Comparison of ENCODE assay signal across 19 cellular contexts in the genomic region with DNA sequence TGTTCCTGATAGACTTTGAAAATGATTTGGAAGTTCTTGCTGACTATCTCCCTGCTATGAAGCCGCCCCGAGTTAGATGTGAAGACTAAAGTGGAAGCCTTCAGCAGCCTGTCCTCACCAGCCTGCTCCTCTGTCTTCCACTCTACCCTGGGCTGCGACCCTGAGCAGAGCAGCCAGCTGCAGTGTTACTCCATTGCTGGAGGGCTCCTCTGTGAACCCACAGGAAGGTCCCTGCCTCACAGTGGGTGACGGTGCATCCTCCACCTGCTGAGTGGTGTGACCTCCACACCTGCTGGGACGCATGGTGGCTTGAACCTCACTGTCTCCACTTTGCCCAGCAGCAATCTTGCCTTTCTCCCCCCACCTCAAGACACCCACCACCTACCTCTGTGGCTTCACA.
DNase-seq lines count a peak whose midpoint lies in the region; ATAC-seq and TF ChIP-seq lines count a peak whose summit lies in the region.
"Had no signal": no experiment of that assay in that cellular context is flagged by ENCODE, and none has a peak within 500 bp of the region (broad histone marks: within the 10 kb centered on the region; RNA-seq: fewer than 3 reads in every experiment).

No MANE protein-coding gene starts in this region.

- POLR2A ChIA-PET in HEK293 (lab: Yijun Ruan, JAX): no interaction called here

- H3K27ac Mint-ChIP-seq in stimulated activated effector memory CD8-positive, alpha-beta T cell treated with anti-CD3 and anti-CD28 coated beads, Interleukin-12 subunit alpha, Interleukin-12 subunit beta, amount 100 ng/mL, for 72 hours: no peak overlapping the region
- H3K27ac Mint-ChIP-seq: CD4-positive, alpha-beta memory T cell had no signal

- H3K27ac ChIP-seq in BLaER1 (peak overlapping the region; percentile 44; the same call in 1 of the 2 replicates), HEK293 (ENCODE audit: extremely low read depth, low read depth, low read length) (no peak overlapping the region)
- H3K27ac ChIP-seq: HL-60, RWPE1 had no signal

- H3K27me3 ChIP-seq in BLaER1 (no peaks in the 10 kb centered on the region), adipocyte (replicated peaks; ENCODE audit: control insufficient read depth, insufficient read depth, low read length) (no peaks in the 10 kb centered on the region)

- intact Hi-C loops in sciatic nerve (cut with DNase I): no loop called here

- TF ChIP-seq CTCF in HEK293 (tag by site-specific recombination; IDR thresholded peaks at IDR 0.05): no peak

- no peak overlapping the region for H3K9ac ChIP-seq in BLaER1
- H3K9ac ChIP-seq in adipocyte (ENCODE audit: low read length): peak overlapping the region; percentile 74

- peak; percentile 28 for ATAC-seq in stimulated activated effector memory CD8-positive, alpha-beta T cell treated with anti-CD3 and anti-CD28 coated beads, Interleukin-12 subunit alpha, Interleukin-12 subunit beta, amount 100 ng/mL, for 72 hours
- no peak for ATAC-seq in sciatic nerve

- DNase-seq in adipocyte (ENCODE audit: low read depth): no peak
- DNase-seq in stimulated activated effector memory CD8-positive, alpha-beta T cell treated with anti-CD3 and anti-CD28 coated beads, Interleukin-12 subunit alpha, Interleukin-12 subunit beta, amount 100 ng/mL, for 72 hours (ENCODE audit: low spot score in 2 of 2): no peak
- no peak for DNase-seq in cerebellar cortex (ENCODE audit: low spot score)
- DNase-seq in sciatic nerve (ENCODE audit: low spot score): no peak
- DNase-seq in NCI-H446 (lab: John Stamatoyannopoulos, UW): no peak
- DNase-seq: C1 segment of cervical spinal cord; CD4-positive, alpha-beta memory T cell; COR-L47; DMS53; NCI-H1092 treated with DMSO at 0.1 percent for 48 hours; NCI-H1436 treated with DMSO at 0.1 percent for 48 hours; NCI-H2029; NCI-H446 treated with DMSO at 0.1 percent for 48 hours; NCI-H526; SHP77 treated with DMSO at 0.1 percent for 48 hours had no signal

- peak overlapping the region; percentile 10; the same call in 1 of the 2 replicates for H3K4me2 ChIP-seq in BLaER1

- CTCF ChIA-PET in HEK293 (lab: Yijun Ruan, JAX): no interaction called here

- H3K4me3 ChIP-seq in BLaER1 (no peak overlapping the region), HEK293 (ENCODE audit: low read depth, low read length) (no peak overlapping the region), adipocyte (ENCODE audit: low read length) (no peak overlapping the region)

- H3K4me3 Mint-ChIP-seq in stimulated activated effector memory CD8-positive, alpha-beta T cell treated with anti-CD3 and anti-CD28 coated beads, Interleukin-12 subunit alpha, Interleukin-12 subunit beta, amount 100 ng/mL, for 72 hours: no peak overlapping the region
- H3K4me3 Mint-ChIP-seq: CD4-positive, alpha-beta memory T cell had no signal

- H3K4me1 ChIP-seq in BLaER1 (peaks cover 34% of the 10 kb centered on the region), HEK293 (ENCODE audit: control insufficient read depth, insufficient read depth, low read length) (no peaks in the 10 kb centered on the region), adipocyte (ENCODE audit: control insufficient read depth, insufficient read depth, low read length) (peaks cover 43% of the 10 kb centered on the region)

- H3K4me1 Mint-ChIP-seq in stimulated activated effector memory CD8-positive, alpha-beta T cell treated with anti-CD3 and anti-CD28 coated beads, Interleukin-12 subunit alpha, Interleukin-12 subunit beta, amount 100 ng/mL, for 72 hours: no peaks in the 10 kb centered on the region

- H3K36me3 ChIP-seq in BLaER1: no peaks in the 10 kb centered on the region
- H3K36me3 ChIP-seq in HEK293 (ENCODE audit: control insufficient read depth in 2 of 2, insufficient read depth in 1 of 2, low read length in 2 of 2): no peaks in the 10 kb centered on the region
- H3K36me3 ChIP-seq in adipocyte (ENCODE audit: control insufficient read depth, insufficient read depth, low read length, severe bottlenecking): no peaks in the 10 kb centered on the region

- peaks cover 3% of the 10 kb centered on the region for H3K9me3 Mint-ChIP-seq in stimulated activated effector memory CD8-positive, alpha-beta T cell treated with anti-CD3 and anti-CD28 coated beads, Interleukin-12 subunit alpha, Interleukin-12 subunit beta, amount 100 ng/mL, for 72 hours
- H3K9me3 Mint-ChIP-seq: CD4-positive, alpha-beta memory T cell had no signal

- H3K9me3 ChIP-seq in BLaER1: 0 out of 2 replicates have a peak, but pooled peaks cover 13% of the 10 kb centered on the region
- no peaks in the 10 kb centered on the region for H3K9me3 ChIP-seq in HEK293 (ENCODE audit: control insufficient read depth, insufficient read depth, low read depth, low read length)
- no peaks in the 10 kb centered on the region for H3K9me3 ChIP-seq in adipocyte (ENCODE audit: control insufficient read depth, low read length)

- H4K20me1 ChIP-seq in BLaER1: no peaks in the 10 kb centered on the region

- no peaks in the 10 kb centered on the region for H3K36me3 Mint-ChIP-seq in stimulated activated effector memory CD8-positive, alpha-beta T cell treated with anti-CD3 and anti-CD28 coated beads, Interleukin-12 subunit alpha, Interleukin-12 subunit beta, amount 100 ng/mL, for 72 hours
- H3K36me3 Mint-ChIP-seq: CD4-positive, alpha-beta memory T cell had no signal

TF ChIP-seq in HEK293, 187 proteins besides CTCF, POLR2A, EP300 and RAD21:
- TF ChIP-seq ZSCAN16 (tag by site-specific recombination; IDR thresholded peaks at IDR 0.05) (no peak), ZIC2 (tag by site-specific recombination; IDR thresholded peaks at IDR 0.05) (peak; percentile 29; the same call in 1 of the 2 replicates), ZNF654 (tag by site-specific recombination; IDR thresholded peaks at IDR 0.05; ENCODE audit: low read depth) (no peak), ZNF549 (tag by site-specific recombination; IDR thresholded peaks at IDR 0.05) (no peak)
- TF ChIP-seq, protein P1, sequence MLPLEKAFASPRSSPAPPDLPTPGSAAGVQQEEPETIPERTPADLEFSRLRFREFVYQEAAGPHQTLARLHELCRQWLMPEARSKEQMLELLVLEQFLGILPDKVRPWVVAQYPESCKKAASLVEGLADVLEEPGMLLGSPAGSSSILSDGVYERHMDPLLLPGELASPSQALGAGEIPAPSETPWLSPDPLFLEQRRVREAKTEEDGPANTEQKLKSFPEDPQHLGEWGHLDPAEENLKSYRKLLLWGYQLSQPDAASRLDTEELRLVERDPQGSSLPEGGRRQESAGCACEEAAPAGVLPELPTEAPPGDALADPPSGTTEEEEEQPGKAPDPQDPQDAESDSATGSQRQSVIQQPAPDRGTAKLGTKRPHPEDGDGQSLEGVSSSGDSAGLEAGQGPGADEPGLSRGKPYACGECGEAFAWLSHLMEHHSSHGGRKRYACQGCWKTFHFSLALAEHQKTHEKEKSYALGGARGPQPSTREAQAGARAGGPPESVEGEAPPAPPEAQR (tag by site-specific recombination; IDR thresholded peaks at IDR 0.05): no peak
